In genomic region chr13:50523307-50523706, GRCh38 we compare ENCODE assay signal across 17 cellular contexts.
"Had no signal": no experiment of that assay in that cellular context is flagged by ENCODE, and none has a peak within 500 bp of the region (broad histone marks: within the 10 kb centered on the region; RNA-seq: fewer than 3 reads in every experiment).

No MANE protein-coding gene starts in this region.

- H3K27ac ChIP-seq: esophagus squamous epithelium, gastroesophageal sphincter, left ventricle myocardium inferior, ovary, right atrium auricular region, suprapubic skin had no signal

- H3K36me3 ChIP-seq: esophagus squamous epithelium, gastroesophageal sphincter, left ventricle myocardium inferior, ovary, right atrium auricular region, suprapubic skin, thyroid gland had no signal

- DNase-seq: effector memory CD8-positive, alpha-beta T cell; esophagus squamous epithelium; foreskin fibroblast; glutamatergic neuron; immature natural killer cell; left ventricle myocardium inferior; mesendoderm; naive thymus-derived CD4-positive, alpha-beta T cell; ovary; stimulated activated CD4-positive, alpha-beta T cell treated with anti-CD3 and anti-CD28 coated beads, Interleukin-2, amount 100 ng/mL, for 48 hours; stimulated activated naive CD8-positive, alpha-beta T cell treated with anti-CD3 and anti-CD28 coated beads, Interleukin-15, Interleukin-2, amounts not matched to agents 100 U/mL and 50 U/mL, for 24 hours; thyroid gland had no signal

- H3K27me3 ChIP-seq: esophagus squamous epithelium, gastroesophageal sphincter, ovary, right atrium auricular region, suprapubic skin, thyroid gland had no signal

- ATAC-seq: effector memory CD8-positive, alpha-beta T cell; gastroesophageal sphincter; naive thymus-derived CD4-positive, alpha-beta T cell; stimulated activated naive CD8-positive, alpha-beta T cell treated with anti-CD3 and anti-CD28 coated beads, Interleukin-15, Interleukin-2, amounts not matched to agents 100 U/mL and 50 U/mL, for 24 hours had no signal

- H3K4me3 ChIP-seq: esophagus squamous epithelium, gastroesophageal sphincter, left ventricle myocardium inferior, lung, ovary, right atrium auricular region, smooth muscle cell, suprapubic skin, thyroid gland had no signal

- H3K9me3 ChIP-seq: esophagus squamous epithelium, gastroesophageal sphincter, left ventricle myocardium inferior, ovary, right atrium auricular region, suprapubic skin, thyroid gland had no signal
